In the genomic region with DNA sequence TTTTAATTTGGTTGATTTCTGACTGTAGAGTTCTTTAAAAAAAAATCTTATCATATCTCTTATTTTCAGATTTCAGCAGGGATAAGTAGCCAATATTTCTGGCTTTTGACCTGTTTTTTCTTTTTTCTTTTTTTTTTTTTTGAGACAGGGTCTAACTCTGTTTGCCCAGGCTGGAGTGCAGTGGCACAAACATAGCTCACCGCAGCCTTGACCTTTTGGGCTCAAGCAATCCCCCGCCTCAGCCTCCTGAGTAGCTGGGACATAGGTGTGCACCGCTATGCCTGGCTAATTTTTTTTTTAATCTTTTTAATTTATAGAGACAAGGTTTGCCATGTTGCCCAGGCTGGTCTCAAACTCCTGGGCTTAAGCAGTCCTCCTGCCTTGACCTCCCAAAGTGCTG, we compare ENCODE assay signal across 27 cellular contexts.
"Had no signal": no experiment of that assay in that cellular context is flagged by ENCODE, and none has a peak within 500 bp of the region (broad histone marks: within the 10 kb centered on the region; RNA-seq: fewer than 3 reads in every experiment).

No MANE protein-coding gene starts in this region.

- H3K4me3 Mint-ChIP-seq: activated CD4-positive, alpha-beta T cell treated with anti-CD3 and anti-CD28 coated beads for 36 hours; activated CD4-positive, alpha-beta T cell treated with anti-CD3 and anti-CD28 coated beads, Interleukin-2, amount 10 ng/mL, durations not matched to agents 24 days and 14 days; activated CD8-positive, alpha-beta T cell treated with anti-CD3 and anti-CD28 coated beads for 36 hours; activated naive CD4-positive, alpha-beta T cell treated with anti-CD3 and anti-CD28 coated beads for 36 hours; activated naive CD4-positive, alpha-beta T cell treated with anti-CD3 and anti-CD28 coated beads, Interleukin-2, amount 50 U/mL, for 24 hours; activated naive CD8-positive, alpha-beta T cell treated with anti-CD3 and anti-CD28 coated beads for 36 hours; activated naive CD8-positive, alpha-beta T cell treated with anti-CD3 and anti-CD28 coated beads, Interleukin-2, amount 50 U/mL, for 24 hours; activated T-cell treated with anti-CD3 and anti-CD28 coated beads, Interleukin-2, amount 50 U/mL, for 4 hours; endodermal cell had no signal

- H3K27ac Mint-ChIP-seq: activated CD4-positive, alpha-beta T cell treated with anti-CD3 and anti-CD28 coated beads for 36 hours; activated CD8-positive, alpha-beta T cell treated with anti-CD3 and anti-CD28 coated beads for 36 hours; activated naive CD4-positive, alpha-beta T cell treated with anti-CD3 and anti-CD28 coated beads for 36 hours; activated naive CD4-positive, alpha-beta T cell treated with anti-CD3 and anti-CD28 coated beads, Interleukin-2, amount 50 U/mL, for 24 hours; activated naive CD8-positive, alpha-beta T cell treated with anti-CD3 and anti-CD28 coated beads for 36 hours; activated naive CD8-positive, alpha-beta T cell treated with anti-CD3 and anti-CD28 coated beads, Interleukin-2, amount 50 U/mL, for 24 hours; activated T-helper 2 cell treated with anti-CD3 and anti-CD28 coated beads, Interferon-gamma antibody, Interleukin-2, Interleukin-4, amounts not matched to agents 10 μg/mL and 5 μg/mL and 100 μg/mL, durations not matched to agents 14 hours and 24 hours and 36 hours; endodermal cell had no signal

- H3K4me1 ChIP-seq: adrenal gland, body of pancreas, colonic mucosa had no signal

- ATAC-seq: activated CD4-positive, alpha-beta T cell treated with anti-CD3 and anti-CD28 coated beads for 36 hours; activated CD8-positive, alpha-beta T cell treated with anti-CD3 and anti-CD28 coated beads for 36 hours; activated naive CD8-positive, alpha-beta T cell treated with anti-CD3 and anti-CD28 coated beads, Interleukin-2, amount 50 U/mL, for 24 hours; activated T-cell treated with anti-CD3 and anti-CD28 coated beads, Interleukin-2, amount 50 U/mL, for 4 hours; body of pancreas; esophagus mucosa had no signal

- H3K36me3 ChIP-seq: adrenal gland, colonic mucosa had no signal

- H3K9me3 Mint-ChIP-seq: activated naive CD4-positive, alpha-beta T cell treated with anti-CD3 and anti-CD28 coated beads, Interleukin-2, amount 50 U/mL, for 24 hours had no signal

- H3K9me3 ChIP-seq: adrenal gland, body of pancreas, colonic mucosa had no signal

- DNase-seq: activated CD4-positive, alpha-beta T cell treated with anti-CD3 and anti-CD28 coated beads for 36 hours; activated CD4-positive, alpha-beta T cell treated with anti-CD3 and anti-CD28 coated beads, Interleukin-2, amount 10 ng/mL, durations not matched to agents 24 days and 14 days; activated CD4-positive, CD25-positive, alpha-beta regulatory T cell; activated CD4-positive, CD25-positive, alpha-beta regulatory T cell treated with anti-CD3 and anti-CD28 coated beads, Interleukin-2, amount 50 U/mL, for 72 hours; activated CD8-positive, alpha-beta memory T cell treated with anti-CD3 and anti-CD28 coated beads for 24 hours; activated CD8-positive, alpha-beta T cell treated with anti-CD3 and anti-CD28 coated beads for 36 hours; activated effector memory CD4-positive, alpha-beta T cell treated with anti-CD3 and anti-CD28 coated beads, Interleukin-2, amount 50 U/mL, for 16 hours; activated naive CD4-positive, alpha-beta T cell treated with anti-CD3 and anti-CD28 coated beads for 36 hours; activated naive CD8-positive, alpha-beta T cell treated with anti-CD3 and anti-CD28 coated beads for 36 hours; activated naive CD8-positive, alpha-beta T cell treated with anti-CD3 and anti-CD28 coated beads, Interleukin-2, amount 50 U/mL, for 24 hours; activated T-cell treated with anti-CD3 and anti-CD28 coated beads, Interleukin-2, amount 50 U/mL, for 4 hours; adrenal gland; amygdala; aorta; body of pancreas; caudate nucleus; cerebellar nuclear complex; colonic mucosa; effector CD8-positive, alpha-beta T cell; endodermal cell; foreskin fibroblast; head of caudate nucleus; T-helper 2 cell had no signal

- H3K4me1 Mint-ChIP-seq: endodermal cell had no signal

- H3K27me3 Mint-ChIP-seq: activated CD4-positive, alpha-beta T cell treated with anti-CD3 and anti-CD28 coated beads for 36 hours; activated CD4-positive, alpha-beta T cell treated with anti-CD3 and anti-CD28 coated beads, Interleukin-2, amount 10 ng/mL, durations not matched to agents 24 days and 14 days; activated naive CD4-positive, alpha-beta T cell treated with anti-CD3 and anti-CD28 coated beads, Interleukin-2, amount 50 U/mL, for 24 hours; activated naive CD8-positive, alpha-beta T cell treated with anti-CD3 and anti-CD28 coated beads for 36 hours; activated naive CD8-positive, alpha-beta T cell treated with anti-CD3 and anti-CD28 coated beads, Interleukin-2, amount 50 U/mL, for 24 hours had no signal

- H3K27me3 ChIP-seq: adrenal gland, body of pancreas, colonic mucosa had no signal

- H3K4me3 ChIP-seq: adrenal gland, body of pancreas, colonic mucosa had no signal

- FAIRE-seq: frontal cortex had no signal

- H3K27ac ChIP-seq: adrenal gland, body of pancreas, colonic mucosa had no signal
